Comparison of ENCODE assay signal across 1 cellular context in the genomic region with DNA sequence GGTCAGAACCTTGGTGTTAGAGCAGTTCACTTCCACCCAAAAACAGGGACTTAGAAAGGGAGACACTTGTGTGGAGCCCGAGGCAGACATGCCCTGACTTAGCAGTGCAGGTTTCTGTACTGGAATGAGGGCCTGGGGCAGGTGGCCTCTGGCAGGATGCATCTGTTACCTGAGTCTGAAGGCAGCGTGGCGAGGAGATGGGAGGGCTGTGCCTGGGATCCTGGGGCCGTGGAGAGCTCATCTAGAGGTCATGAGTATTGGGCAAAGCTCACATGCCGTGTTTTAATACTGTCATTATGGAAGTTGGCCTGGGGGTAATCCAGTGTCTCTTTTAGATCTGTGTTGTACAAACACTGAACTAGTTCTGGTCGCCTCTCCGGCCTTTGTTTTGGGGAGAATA.
TF ChIP-seq lines count a peak whose summit lies in the region.

No MANE protein-coding gene starts in this region.

TF ChIP-seq in HepG2, 621 proteins besides CTCF, POLR2A, EP300 and RAD21 (continued from another document):
- TF ChIP-seq, protein P1, sequence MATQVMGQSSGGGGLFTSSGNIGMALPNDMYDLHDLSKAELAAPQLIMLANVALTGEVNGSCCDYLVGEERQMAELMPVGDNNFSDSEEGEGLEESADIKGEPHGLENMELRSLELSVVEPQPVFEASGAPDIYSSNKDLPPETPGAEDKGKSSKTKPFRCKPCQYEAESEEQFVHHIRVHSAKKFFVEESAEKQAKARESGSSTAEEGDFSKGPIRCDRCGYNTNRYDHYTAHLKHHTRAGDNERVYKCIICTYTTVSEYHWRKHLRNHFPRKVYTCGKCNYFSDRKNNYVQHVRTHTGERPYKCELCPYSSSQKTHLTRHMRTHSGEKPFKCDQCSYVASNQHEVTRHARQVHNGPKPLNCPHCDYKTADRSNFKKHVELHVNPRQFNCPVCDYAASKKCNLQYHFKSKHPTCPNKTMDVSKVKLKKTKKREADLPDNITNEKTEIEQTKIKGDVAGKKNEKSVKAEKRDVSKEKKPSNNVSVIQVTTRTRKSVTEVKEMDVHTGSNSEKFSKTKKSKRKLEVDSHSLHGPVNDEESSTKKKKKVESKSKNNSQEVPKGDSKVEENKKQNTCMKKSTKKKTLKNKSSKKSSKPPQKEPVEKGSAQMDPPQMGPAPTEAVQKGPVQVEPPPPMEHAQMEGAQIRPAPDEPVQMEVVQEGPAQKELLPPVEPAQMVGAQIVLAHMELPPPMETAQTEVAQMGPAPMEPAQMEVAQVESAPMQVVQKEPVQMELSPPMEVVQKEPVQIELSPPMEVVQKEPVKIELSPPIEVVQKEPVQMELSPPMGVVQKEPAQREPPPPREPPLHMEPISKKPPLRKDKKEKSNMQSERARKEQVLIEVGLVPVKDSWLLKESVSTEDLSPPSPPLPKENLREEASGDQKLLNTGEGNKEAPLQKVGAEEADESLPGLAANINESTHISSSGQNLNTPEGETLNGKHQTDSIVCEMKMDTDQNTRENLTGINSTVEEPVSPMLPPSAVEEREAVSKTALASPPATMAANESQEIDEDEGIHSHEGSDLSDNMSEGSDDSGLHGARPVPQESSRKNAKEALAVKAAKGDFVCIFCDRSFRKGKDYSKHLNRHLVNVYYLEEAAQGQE (IDR thresholded peaks at IDR 0.05; ENCODE audit: borderline replicate concordance in 1 of 2, low read depth in 1 of 2, low read length in 2 of 2), result no peak
- TF ChIP-seq TARDBP (CRISPR knock-in tag; IDR thresholded peaks at IDR 0.05) (no peak), FOXC1 (CRISPR knock-in tag; IDR thresholded peaks at IDR 0.05; ENCODE audit: borderline replicate concordance) (no peak), KLF13 (CRISPR knock-in tag; IDR thresholded peaks at IDR 0.05) (no peak), CEBPB (IDR thresholded peaks at IDR 0.05; ENCODE audit: borderline replicate concordance, low read depth, low read length) (no peak), ZBTB49 (CRISPR knock-in tag; IDR thresholded peaks at IDR 0.05; ENCODE audit: borderline replicate concordance) (no peak), GPBP1L1 (CRISPR knock-in tag; IDR thresholded peaks at IDR 0.05) (no peak), ZNF317 (CRISPR knock-in tag; IDR thresholded peaks at IDR 0.05) (no peak), ZNF136 (CRISPR knock-in tag; IDR thresholded peaks at IDR 0.05; ENCODE audit: low read depth) (no peak), ZNF83 (CRISPR knock-in tag; IDR thresholded peaks at IDR 0.05; ENCODE audit: borderline replicate concordance) (no peak)
TF ChIP-seq in HepG2: peak in this region for 0.
